Comparison of ENCODE assay signal across 1 cellular context in genomic region chr6:77456531-77457248, GRCh38.
TF ChIP-seq lines count a peak whose summit lies in the region.

No MANE protein-coding gene starts in this region.

TF ChIP-seq in IMR-90, 13 proteins besides CTCF, POLR2A, EP300 and RAD21:
- TF ChIP-seq RCOR1 (IDR thresholded peaks at IDR 0.05; ENCODE audit: insufficient replicate concordance, low read length) (peak; percentile 30), MAZ (IDR thresholded peaks at IDR 0.05; ENCODE audit: borderline replicate concordance, low read depth, low read length) (no peak), CEBPB (IDR thresholded peaks at IDR 0.05; ENCODE audit: low read depth, low read length) (peak; percentile 90), BHLHE40 (IDR thresholded peaks at IDR 0.05; ENCODE audit: low read depth, low read length) (0 out of 2 replicates have a peak, but pooled peaks have one; percentile 14), FOS (IDR thresholded peaks at IDR 0.05; ENCODE audit: low read depth, low read length) (peak; percentile 97), CHD1 (IDR thresholded peaks at IDR 0.05; ENCODE audit: low read depth, low read length) (no peak)
